ENCODE assay signal across 8 cellular contexts in genomic region chr14:97158102-97158501, GRCh38.
"Had no signal": no experiment of that assay in that cellular context is flagged by ENCODE, and none has a peak within 500 bp of the region (broad histone marks: within the 10 kb centered on the region; RNA-seq: fewer than 3 reads in every experiment).

No MANE protein-coding gene starts in this region.

- ATAC-seq: GM12878 had no signal

- H3K4me3 ChIP-seq: GM12878 had no signal

- DNase-seq: GDM1, GF-D8 had no signal

- FAIRE-seq: G401.6, GM12878, GM12891, GM12892, GM18507, GM19239 had no signal
